9 cellular contexts compared by ENCODE assay signal in genomic region chr16:80569440-80570105, GRCh38. TPM values are rescaled to one million over a fixed set of nuclear protein-coding genes. Genes with fewer than 3 reads are reported as not detected.
A peak's percentile ranks its signal among the peaks of the same experiment; 100 is the strongest.
DNase-seq lines count a peak whose midpoint lies in the region; ATAC-seq, FAIRE-seq and TF ChIP-seq lines count a peak whose summit lies in the region.
"Had no signal": no experiment of that assay in that cellular context is flagged by ENCODE, and none has a peak within 500 bp of the region (broad histone marks: within the 10 kb centered on the region; RNA-seq: fewer than 3 reads in every experiment).

No MANE protein-coding gene starts in this region.

- TF ChIP-seq CTCF in cardiac fibroblast (IDR thresholded peaks at IDR 0.05; ENCODE audit: low read depth, low read length) (no peak), prostate gland (IDR thresholded peaks at IDR 0.05) (no peak), D721Med (IDR thresholded peaks at IDR 0.05; ENCODE audit: insufficient read depth, missing control alignments) (no peak)

- TF ChIP-seq POLR2A in prostate gland (IDR thresholded peaks at IDR 0.05), result no peak

- H3K27me3 ChIP-seq in prostate gland (replicated peaks; ENCODE audit: insufficient read depth), result no peaks in the 10 kb centered on the region

- no peaks in the 10 kb centered on the region for H3K4me1 ChIP-seq in prostate gland (replicated peaks)

- H3K27ac ChIP-seq in prostate gland, result no peak overlapping the region

- DNase-seq in T1000 (lab: John Stamatoyannopoulos, UW) (peak; percentile 78), cardiac fibroblast (ENCODE audit: low read depth in 2 of 2) (peak; percentile 27 to 36), prostate gland (ENCODE audit: low spot score) (no peak), D721Med (ENCODE audit: insufficient read length, low spot score) (no peak), DMS153 (lab: John Stamatoyannopoulos, UW) (no peak), NCI-H187 treated with DMSO at 0.1 percent for 48 hours (lab: John Stamatoyannopoulos, UW) (no peak)
- DNase-seq in stimulated activated CD8-positive, alpha-beta memory T cell treated with anti-CD3 and anti-CD28 coated beads, Interleukin-12 subunit alpha, Interleukin-12 subunit beta, amount 100 ng/mL, for 4 hours (ENCODE audit: low read depth), result peak; percentile 44
- DNase-seq: naive B cell had no signal

- FAIRE-seq in D721Med (lab: Jason Lieb, UNC), result no peak

- no peaks in the 10 kb centered on the region for H3K9me3 ChIP-seq in prostate gland

- WGBS in prostate gland, result 68% methylated on average over 9 of the region's 9 CpGs

- peak; percentile 66 for ATAC-seq in GM21528 (IDR thresholded peaks at IDR 0.05; ENCODE audit: low FRiP score, unreplicated experiment)

- intact Hi-C loops in prostate gland (cut with DNase I), result no loop called here

- H3K36me3 ChIP-seq in prostate gland, result no peaks in the 10 kb centered on the region

- no peak overlapping the region for H3K4me3 ChIP-seq in cardiac fibroblast (replicated peaks in 1 of 2; ENCODE audit: low read depth in 2 of 2, low read length in 2 of 2)
- H3K4me3 ChIP-seq in prostate gland, result no peak overlapping the region

RNA-seq across cellular contexts. Expression of gene DYNLRB2, which starts 28.8 kb away (rescaled TPM):
- total RNA-seq in prostate gland, result 10 to 100 TPM in 1 of 2 donors, 1 to 10 TPM in 1; 4.6 to 43.5 TPM

Comparison
In these comparisons a context has a peak if more than half of its experiments do, and no peak if none do; other contexts are left out.
1. DNase-seq: peak in T1000 (single experiment), cardiac fibroblast (2 of 2) and stimulated activated CD8-positive, alpha-beta memory T cell treated with anti-CD3 and anti-CD28 coated beads, Interleukin-12 subunit alpha, Interleukin-12 subunit beta, amount 100 ng/mL, for 4 hours (single experiment); none in prostate gland (single experiment), D721Med (single experiment), DMS153 (single experiment) and NCI-H187 treated with DMSO at 0.1 percent for 48 hours (single experiment).